ENCODE assay signal across 26 cellular contexts in the genomic region with DNA sequence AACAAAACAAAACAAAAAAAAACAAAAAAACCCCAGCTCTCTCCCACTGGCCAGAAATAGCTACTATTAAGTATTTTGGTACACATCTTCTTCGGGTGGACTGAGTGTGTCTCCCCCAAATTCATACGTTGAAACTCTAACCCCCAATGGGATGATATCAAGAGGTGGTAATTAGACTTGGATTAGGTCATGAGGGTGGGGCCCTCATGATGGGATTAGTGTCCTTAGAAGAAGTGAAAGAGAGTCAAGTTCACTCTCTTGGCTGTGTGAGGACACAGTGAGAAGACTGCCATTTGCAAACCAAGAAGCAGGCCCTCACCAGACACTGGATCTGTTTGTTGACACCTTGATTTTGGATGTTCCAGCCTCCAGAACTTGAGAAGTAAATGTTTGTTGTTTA.
DNase-seq lines count a peak whose midpoint lies in the region; ATAC-seq, FAIRE-seq and TF ChIP-seq lines count a peak whose summit lies in the region.
"Had no signal": no experiment of that assay in that cellular context is flagged by ENCODE, and none has a peak within 500 bp of the region (broad histone marks: within the 10 kb centered on the region; RNA-seq: fewer than 3 reads in every experiment).

No MANE protein-coding gene starts in this region.

- H3K79me2 ChIP-seq in HepG2 (ENCODE audit: insufficient read depth, low read length): peaks cover 2% of the 10 kb centered on the region

- no peak overlapping the region for H3K4me2 ChIP-seq in HepG2 (ENCODE audit: low read depth, low read length)
- H3K4me2 ChIP-seq: A549; BLaER1 treated with 17β-estradiol and CSF1 and Interleukin-3, amounts not matched to agents 10 nM and 100 nM had no signal

- TF ChIP-seq RAD21 in HepG2 (CRISPR knock-in tag; IDR thresholded peaks at IDR 0.05): no peak

- no peak overlapping the region for H3K4me3 ChIP-seq in HepG2 (replicated peaks in 1 of 3; ENCODE audit: insufficient read depth in 1 of 3, low read depth in 2 of 3, low read length in 3 of 3)
- no peak overlapping the region for H3K4me3 ChIP-seq in right lobe of liver
- H3K4me3 ChIP-seq: A549; BLaER1 treated with 17β-estradiol and CSF1 and Interleukin-3, amounts not matched to agents 10 nM and 100 nM; GM12878 had no signal

- H2AFZ ChIP-seq in HepG2 (ENCODE audit: low read length): no peak overlapping the region

- no TSS peak for BruUV-seq in HepG2 (replicated peaks; lab: Mats Ljungman, UMichigan)

- TF ChIP-seq EP300 in HepG2 (IDR thresholded peaks at IDR 0.05; ENCODE audit: low read depth in 2 of 2, low read length in 2 of 2): no peak
- no peak for TF ChIP-seq EP300 in HepG2 (CRISPR knock-in tag; IDR thresholded peaks at IDR 0.05; ENCODE audit: borderline replicate concordance)

- ATAC-seq in HepG2 (no peak), right lobe of liver (no peak), HG03565 (IDR thresholded peaks at IDR 0.05; ENCODE audit: unreplicated experiment) (no peak)
- ATAC-seq: A549; CD8-positive, alpha-beta T cell; GM12878 had no signal

- H3K27ac ChIP-seq in HepG2 (ENCODE audit: extremely low read length, insufficient read depth, low read length) (no peak overlapping the region), right lobe of liver (no peak overlapping the region)
- H3K27ac ChIP-seq: 22Rv1; A549; BLaER1 treated with 17β-estradiol and CSF1 and Interleukin-3, amounts not matched to agents 10 nM and 100 nM; C4-2B had no signal

- no peaks in the 10 kb centered on the region for H3K9me3 ChIP-seq in HepG2 (ENCODE audit: low read length)
- no peaks in the 10 kb centered on the region for H3K9me3 ChIP-seq in right lobe of liver
- H3K9me3 ChIP-seq: A549, Caco-2 had no signal

- no peak for FAIRE-seq in HepG2 (lab: Jason Lieb, UNC)
- FAIRE-seq: A549, GM12878, GM12892, GM18507, GM19239 had no signal

- H3K9ac ChIP-seq in HepG2 (ENCODE audit: insufficient read depth, low read depth, low read length): no peak overlapping the region
- H3K9ac ChIP-seq: BLaER1 treated with 17β-estradiol and CSF1 and Interleukin-3, amounts not matched to agents 10 nM and 100 nM had no signal

- H3K36me3 ChIP-seq in HepG2 (replicated peaks in 1 of 2; ENCODE audit: control insufficient read depth in 1 of 2, insufficient read depth in 2 of 2, low read length in 2 of 2): peaks cover 0 to 3% of the 10 kb centered on the region in 2 experiments; a peak in 1 of 5 replicates
- H3K36me3 ChIP-seq in right lobe of liver: no peaks in the 10 kb centered on the region
- H3K36me3 ChIP-seq: BLaER1 treated with 17β-estradiol and CSF1 and Interleukin-3, amounts not matched to agents 10 nM and 100 nM had no signal

- H3K4me1 ChIP-seq in HepG2 (ENCODE audit: insufficient read depth, low read length) (peaks cover 8% of the 10 kb centered on the region), right lobe of liver (peaks cover 0 to 36% (median 7%) of the 10 kb centered on the region in 4 donors)
- H3K4me1 ChIP-seq: A549; BLaER1 treated with 17β-estradiol and CSF1 and Interleukin-3, amounts not matched to agents 10 nM and 100 nM had no signal

- CTCF ChIA-PET in HepG2 (lab: Yijun Ruan, JAX; ENCODE audit: low intra/inter-chr PET ratio, low total read pairs): no interaction called here

- DNase-seq in HepG2 (ENCODE audit: low spot score) (no peak), right lobe of liver (no peak), NCI-H82 treated with DMSO at 0.1 percent for 48 hours (lab: John Stamatoyannopoulos, UW; ENCODE audit: unreplicated experiment) (peak; percentile 27), islet precursor cell (peak; percentile 1), NK-92 (lab: John Stamatoyannopoulos, UW; ENCODE audit: unreplicated experiment) (no peak)
- DNase-seq: AML-193; Caco-2; Calu3; CD4-positive, alpha-beta T cell; CD8-positive, alpha-beta T cell; DMS 273 treated with DMSO at 0.1 percent for 48 hours; DMS153; DMS53; DMS79; DND-41; EL; GDM1 had no signal

- H3K27me3 ChIP-seq in HepG2 (ENCODE audit: control insufficient read depth in 1 of 2, insufficient read depth in 2 of 2, low read length in 2 of 2) (no peaks in the 10 kb centered on the region), right lobe of liver (no peaks in the 10 kb centered on the region)
- H3K27me3 ChIP-seq: BLaER1 treated with 17β-estradiol and CSF1 and Interleukin-3, amounts not matched to agents 10 nM and 100 nM had no signal

- intact Hi-C loops in HepG2 (cut with micrococcal nuclease; ENCODE audit: unreplicated experiment) (no loop called here), right lobe of liver (cut with DNase I) (no loop called here)

- POLR2A ChIA-PET in HepG2 (lab: Yijun Ruan, JAX): no interaction called here

- in situ Hi-C loops in HepG2 (cut with HindIII; ENCODE audit: extremely low pct_ligation_motif_present, low pct_unique_long_range_greater_than_20kb): no loop called here

- TF ChIP-seq POLR2A in HepG2 (IDR thresholded peaks at IDR 0.05; ENCODE audit: insufficient read depth in 1 of 2, low read depth in 2 of 2, low read length in 2 of 2) (no peak), right lobe of liver (IDR thresholded peaks at IDR 0.05) (no peak)

- no peak for TF ChIP-seq CTCF in HepG2 (CRISPR knock-in tag; IDR thresholded peaks at IDR 0.05)
- TF ChIP-seq CTCF in right lobe of liver (IDR thresholded peaks at IDR 0.05): no peak

- no peaks in the 10 kb centered on the region for H4K20me1 ChIP-seq in HepG2 (ENCODE audit: insufficient read depth, low read length)
- H4K20me1 ChIP-seq: BLaER1 treated with 17β-estradiol and CSF1 and Interleukin-3, amounts not matched to agents 10 nM and 100 nM had no signal

- 68% methylated on average over 2 of the region's 2 CpGs for WGBS in HepG2 (ENCODE audit: low lambda C conversion rate)
- 100% methylated on average over 1 of the region's 2 CpGs for WGBS in right lobe of liver (ENCODE audit: insufficient coverage, low coverage, low lambda C conversion rate, missing lambda C conversion rate)

TF ChIP-seq in HepG2, 621 proteins besides CTCF, POLR2A, EP300 and RAD21:
- TF ChIP-seq NCOA2 (CRISPR knock-in tag; IDR thresholded peaks at IDR 0.05): no peak
- TF ChIP-seq, protein P1, sequence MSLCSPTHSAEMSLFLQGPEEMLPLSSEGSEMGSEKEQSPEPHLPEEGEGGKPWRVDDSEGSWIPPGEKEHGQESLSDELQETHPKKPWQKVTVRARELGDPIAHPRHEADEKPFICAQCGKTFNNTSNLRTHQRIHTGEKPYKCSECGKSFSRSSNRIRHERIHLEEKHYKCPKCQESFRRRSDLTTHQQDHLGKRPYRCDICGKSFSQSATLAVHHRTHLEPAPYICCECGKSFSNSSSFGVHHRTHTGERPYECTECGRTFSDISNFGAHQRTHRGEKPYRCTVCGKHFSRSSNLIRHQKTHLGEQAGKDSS (CRISPR knock-in tag; IDR thresholded peaks at IDR 0.05; ENCODE audit: borderline replicate concordance, low read depth): no peak
- no peak for TF ChIP-seq BCL6 (CRISPR knock-in tag; IDR thresholded peaks at IDR 0.05)
- TF ChIP-seq, protein P2, sequence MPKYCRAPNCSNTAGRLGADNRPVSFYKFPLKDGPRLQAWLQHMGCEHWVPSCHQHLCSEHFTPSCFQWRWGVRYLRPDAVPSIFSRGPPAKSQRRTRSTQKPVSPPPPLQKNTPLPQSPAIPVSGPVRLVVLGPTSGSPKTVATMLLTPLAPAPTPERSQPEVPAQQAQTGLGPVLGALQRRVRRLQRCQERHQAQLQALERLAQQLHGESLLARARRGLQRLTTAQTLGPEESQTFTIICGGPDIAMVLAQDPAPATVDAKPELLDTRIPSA (CRISPR knock-in tag; IDR thresholded peaks at IDR 0.05; ENCODE audit: borderline replicate concordance): no peak
- TF ChIP-seq, protein P3, sequence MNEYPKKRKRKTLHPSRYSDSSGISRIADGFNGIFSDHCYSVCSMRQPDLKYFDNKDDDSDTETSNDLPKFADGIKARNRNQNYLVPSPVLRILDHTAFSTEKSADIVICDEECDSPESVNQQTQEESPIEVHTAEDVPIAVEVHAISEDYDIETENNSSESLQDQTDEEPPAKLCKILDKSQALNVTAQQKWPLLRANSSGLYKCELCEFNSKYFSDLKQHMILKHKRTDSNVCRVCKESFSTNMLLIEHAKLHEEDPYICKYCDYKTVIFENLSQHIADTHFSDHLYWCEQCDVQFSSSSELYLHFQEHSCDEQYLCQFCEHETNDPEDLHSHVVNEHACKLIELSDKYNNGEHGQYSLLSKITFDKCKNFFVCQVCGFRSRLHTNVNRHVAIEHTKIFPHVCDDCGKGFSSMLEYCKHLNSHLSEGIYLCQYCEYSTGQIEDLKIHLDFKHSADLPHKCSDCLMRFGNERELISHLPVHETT (CRISPR knock-in tag; conservative IDR thresholded peaks at IDR 0.05): no peak
- no peak for TF ChIP-seq ZBTB8A (CRISPR knock-in tag; IDR thresholded peaks at IDR 0.05; ENCODE audit: borderline replicate concordance, low read depth)
- TF ChIP-seq ZNF264 (CRISPR knock-in tag; IDR thresholded peaks at IDR 0.05): peak; percentile 98

Comparison
In these comparisons a context has a peak if more than half of its experiments do, and no peak if none do; other contexts are left out.
1. DNase-seq: peak in NCI-H82 treated with DMSO at 0.1 percent for 48 hours (single experiment) and islet precursor cell (single experiment); none in HepG2 (single experiment), right lobe of liver (0 of 3) and NK-92 (single experiment).